Comparison of ENCODE assay signal across 16 cellular contexts in the genomic region with DNA sequence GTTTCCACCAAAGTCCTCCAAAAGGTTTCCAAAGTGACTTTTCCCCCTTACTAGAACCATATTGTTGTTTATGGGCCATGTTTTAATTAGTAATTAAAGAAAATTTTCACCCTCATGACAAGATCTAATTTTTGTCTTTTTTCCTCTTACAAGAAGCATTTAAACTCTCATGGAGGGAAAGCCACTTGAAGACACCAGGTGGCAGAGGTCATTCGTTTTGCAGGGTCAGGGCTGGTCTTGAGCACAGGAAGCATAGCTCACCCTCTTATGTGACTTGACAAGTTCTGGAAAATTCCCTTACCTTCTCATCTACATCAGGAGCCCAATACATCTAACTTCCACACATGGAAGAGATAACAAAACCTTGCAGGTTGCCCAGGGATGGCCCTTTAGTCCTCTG.
DNase-seq lines count a peak whose midpoint lies in the region; ATAC-seq, FAIRE-seq and TF ChIP-seq lines count a peak whose summit lies in the region.
"Had no signal": no experiment of that assay in that cellular context is flagged by ENCODE, and none has a peak within 500 bp of the region (broad histone marks: within the 10 kb centered on the region; RNA-seq: fewer than 3 reads in every experiment).

No MANE protein-coding gene starts in this region.

- no peak overlapping the region for H2BK20ac ChIP-seq in H1 (ENCODE audit: low read length)

- BruUV-seq in OCI-LY7 (replicated peaks; lab: Mats Ljungman, UMichigan) = no TSS peak

- no peak overlapping the region for H3K14ac ChIP-seq in H1 (ENCODE audit: insufficient read length)

- H3K9me3 Mint-ChIP-seq in GM23338 (no peaks in the 10 kb centered on the region), immature natural killer cell (peaks cover 0 to 3% (median 0%) of the 10 kb centered on the region in 6 donors)
- H3K9me3 Mint-ChIP-seq: CD8-positive, alpha-beta T cell; H9 had no signal

- no peak overlapping the region for H2BK120ac ChIP-seq in H1 (replicated peaks; ENCODE audit: low read depth, low read length)
- no peak overlapping the region for H2BK120ac ChIP-seq in mesendoderm (ENCODE audit: low read depth, low read length)

- H4K20me1 ChIP-seq in GM23338 (replicated peaks; ENCODE audit: insufficient read depth) = no peaks in the 10 kb centered on the region
- no peaks in the 10 kb centered on the region for H4K20me1 ChIP-seq in OCI-LY7 (ENCODE audit: insufficient read depth, low read length)
- H4K20me1 ChIP-seq in H1 (replicated peaks in 1 of 2; ENCODE audit: control insufficient read depth in 1 of 2, insufficient read depth in 2 of 2, low read length in 2 of 2) = no peaks in the 10 kb centered on the region

- H4K5ac ChIP-seq in H1 (ENCODE audit: insufficient read length, low read depth, low read length) (no peak overlapping the region), mesendoderm (ENCODE audit: low read length) (no peak overlapping the region)

- no peak for TF ChIP-seq POLR2A in H1 (IDR thresholded peaks at IDR 0.05; ENCODE audit: control extremely low read depth in 1 of 2, low read depth in 2 of 2, low read length in 2 of 2)

- H2BK12ac ChIP-seq in H1 (ENCODE audit: low read depth, low read length) = no peak overlapping the region

- peak; percentile 32 to 43; a peak in 3 of 4 replicates for TF ChIP-seq RAD21 in H1 (IDR thresholded peaks at IDR 0.05 in 1 of 2, conservative IDR thresholded peaks at IDR 0.05 in 1 of 2; ENCODE audit: low read depth in 2 of 2, low read length in 2 of 2)

- TF ChIP-seq EP300 in H1 (IDR thresholded peaks at IDR 0.05; ENCODE audit: borderline replicate concordance in 1 of 2, low read depth in 2 of 2, low read length in 2 of 2) = no peak

- H4K91ac ChIP-seq in H1 (replicated peaks; ENCODE audit: insufficient read length, low read length) = no peak overlapping the region

- H3K27me3 Mint-ChIP-seq in GM23338 (ENCODE audit: insufficient read depth, low read depth, poor library complexity) (peaks cover 3% of the 10 kb centered on the region), immature natural killer cell (ENCODE audit: low read depth in 3 of 3) (peaks cover 0 to 5% (median 2%) of the 10 kb centered on the region in 3 donors)

- H2AK5ac ChIP-seq in H1 (ENCODE audit: low read depth, low read length) (no peak overlapping the region), mesendoderm (ENCODE audit: low read length) (no peak overlapping the region)

- H3K23me2 ChIP-seq in H1 (ENCODE audit: low read depth, low read length) = no peaks in the 10 kb centered on the region; the same call in 1 of the 2 replicates

- no peaks in the 10 kb centered on the region for H3K79me2 ChIP-seq in GM23338 (replicated peaks; ENCODE audit: insufficient read depth)
- H3K79me2 ChIP-seq in OCI-LY7 (ENCODE audit: insufficient read depth, low read depth, low read length) = no peaks in the 10 kb centered on the region
- no peaks in the 10 kb centered on the region for H3K79me2 ChIP-seq in H1 (ENCODE audit: control insufficient read depth in 1 of 2, insufficient read depth in 2 of 2, low read length in 2 of 2)
- no peaks in the 10 kb centered on the region for H3K79me2 ChIP-seq in mesendoderm (ENCODE audit: control insufficient read depth, insufficient read depth, low read length)

- H3K9ac ChIP-seq in H1 (replicated peaks in 1 of 4; ENCODE audit: extremely low read depth in 1 of 4, low read depth in 3 of 4, low read length in 3 of 4) (no peak overlapping the region), mesendoderm (ENCODE audit: low read length) (no peak overlapping the region)
- H3K9ac ChIP-seq: BLaER1 treated with 17β-estradiol and CSF1 and Interleukin-3, amounts not matched to agents 10 nM and 100 nM had no signal

- H3K23ac ChIP-seq in H1 (ENCODE audit: insufficient read length) (no peak overlapping the region), mesendoderm (ENCODE audit: low read length) (no peak overlapping the region)

- DNase-seq in GM23338 (ENCODE audit: low spot score) (peak; percentile 28), OCI-LY7 (ENCODE audit: low spot score) (peak; percentile 39), H1 (ENCODE audit: low read depth in 1 of 2, low spot score in 2 of 2) (no peak), mesendoderm (peak; percentile 67), immature natural killer cell (no peak)
- no peak for DNase-seq in stimulated activated CD4-positive, alpha-beta T cell treated with anti-CD3 and anti-CD28 coated beads, Interleukin-4, amount 100 ng/mL, for 1 hour
- DNase-seq in stimulated activated CD4-positive, alpha-beta T cell treated with anti-CD3 and anti-CD28 coated beads, Interleukin-2, amount 100 ng/mL, for 24 hours = no peak
- DNase-seq: Calu3; CD8-positive, alpha-beta T cell; DMS79 treated with DMSO at 0.1 percent for 48 hours; GOT3; H9 had no signal

- intact Hi-C loops in OCI-LY7 (cut with micrococcal nuclease; ENCODE audit: unreplicated experiment) = loop anchor here (5.0 kb wide), 1 partner anchor 76 kb away; no protein-coding TSS in a partner anchor

- H3K9me3 ChIP-seq in OCI-LY7 (ENCODE audit: low read length) = no peaks in the 10 kb centered on the region
- H3K9me3 ChIP-seq in H1 (ENCODE audit: insufficient read depth in 2 of 2, low read depth in 1 of 2, low read length in 1 of 2) = no peaks in the 10 kb centered on the region
- H3K9me3 ChIP-seq: BLaER1 treated with 17β-estradiol and CSF1 and Interleukin-3, amounts not matched to agents 10 nM and 100 nM had no signal

- 67% methylated on average over 1 of the region's 1 CpG; no CpG with 5 or more reads in 1 of the 2 experiments for WGBS in H1 (ENCODE audit: extremely low coverage in 1 of 2, insufficient coverage in 1 of 2, insufficient read length in 1 of 2, insufficient replicate concordance in 2 of 2, low coverage in 1 of 2, low lambda C conversion rate in 2 of 2, missing lambda C conversion rate in 1 of 2), 2 experiments
- no CpG with 5 or more reads among the region's 1 CpG for whole genome bisulfite sequencing in mesendoderm (ENCODE audit: extremely low coverage, insufficient coverage, low lambda C conversion rate)

- H3K36me3 Mint-ChIP-seq in GM23338 (ENCODE audit: low read depth) (no peaks in the 10 kb centered on the region), immature natural killer cell (no peaks in the 10 kb centered on the region)
- H3K36me3 Mint-ChIP-seq: CD8-positive, alpha-beta T cell had no signal

- H3K4me3 ChIP-seq in GM23338 (no peak overlapping the region), OCI-LY7 (ENCODE audit: low read depth, low read length, poor library complexity, severe bottlenecking) (no peak overlapping the region), H1 (ENCODE audit: extremely low read depth in 1 of 4, insufficient read depth in 2 of 4, low read depth in 3 of 4, low read length in 4 of 4) (no peak overlapping the region), mesendoderm (ENCODE audit: low read length) (no peak overlapping the region)
- H3K4me3 ChIP-seq: BLaER1 treated with 17β-estradiol and CSF1 and Interleukin-3, amounts not matched to agents 10 nM and 100 nM had no signal

- H3K27ac Mint-ChIP-seq in GM23338 = peak overlapping the region; percentile 9
- no peak overlapping the region for H3K27ac Mint-ChIP-seq in immature natural killer cell
- H3K27ac Mint-ChIP-seq: B cell; CD8-positive, alpha-beta T cell; H9 had no signal

- H3K4me2 ChIP-seq in GM23338 (no peak overlapping the region), OCI-LY7 (ENCODE audit: low read length) (no peak overlapping the region), H1 (ENCODE audit: insufficient read depth in 1 of 2, low read depth in 2 of 2, low read length in 2 of 2) (no peak overlapping the region), mesendoderm (ENCODE audit: low read length) (no peak overlapping the region)
- H3K4me2 ChIP-seq: BLaER1 treated with 17β-estradiol and CSF1 and Interleukin-3, amounts not matched to agents 10 nM and 100 nM had no signal

- H3K4ac ChIP-seq in H1 (replicated peaks; ENCODE audit: insufficient read length, low read depth, low read length) (no peak overlapping the region), mesendoderm (ENCODE audit: low read depth, low read length) (no peak overlapping the region)

- peaks cover 10% of the 10 kb centered on the region; the same call in 2 of the 3 replicates for H3K4me1 Mint-ChIP-seq in GM23338
- no peaks in the 10 kb centered on the region for H3K4me1 Mint-ChIP-seq in immature natural killer cell
- H3K4me1 Mint-ChIP-seq: B cell had no signal

- CTCF ChIA-PET in OCI-LY7 (lab: Charles Lee; ENCODE audit: unreplicated experiment) (no interaction called here), H1 (lab: Charles Lee; ENCODE audit: partially characterized antibody) (interaction anchor here (1.0 to 1.9 kb wide), 3 partner anchors 38 to 114 kb away, joined by 3 to 6 read pairs (median 5); no protein-coding TSS in a partner anchor)

- POLR2A ChIA-PET in OCI-LY7 (lab: Charles Lee) = no interaction called here
- POLR2A ChIA-PET in H1 (lab: Charles Lee; ENCODE audit: partially characterized antibody) = no interaction called here

- TF ChIP-seq CTCF in GM23338 (conservative IDR thresholded peaks at IDR 0.05; ENCODE audit: low read depth in 2 of 2) (peak; percentile 23 to 48; a peak in 3 of 4 replicates), OCI-LY7 (conservative IDR thresholded peaks at IDR 0.05; ENCODE audit: low read length) (peak; percentile 56), H1 (IDR thresholded peaks at IDR 0.05; ENCODE audit: control extremely low read depth in 1 of 3, insufficient read depth in 1 of 3, low read depth in 1 of 3, low read length in 3 of 3) (peak in 2 of 3 experiments; percentile 11 to 14; a peak in 2 of 4 replicates)

- peak; percentile 35; the same call in 1 of the 3 replicates for ATAC-seq in GM23338
- ATAC-seq in HG02870 (IDR thresholded peaks at IDR 0.05; ENCODE audit: unreplicated experiment) = no peak
- ATAC-seq: CD8-positive, alpha-beta T cell had no signal

- H2BK15ac ChIP-seq in H1 (ENCODE audit: low read length) (no peak overlapping the region), mesendoderm (replicated peaks; ENCODE audit: low read depth) (no peak overlapping the region)

- H3K27me3 ChIP-seq in GM23338 (ENCODE audit: insufficient read depth) = no peaks in the 10 kb centered on the region
- H3K27me3 ChIP-seq in H1 (replicated peaks in 1 of 4; ENCODE audit: control insufficient read depth in 3 of 4, extremely low read depth in 1 of 4, insufficient read depth in 3 of 4, low read length in 3 of 4) = no peaks in the 10 kb centered on the region
- H3K27me3 ChIP-seq in mesendoderm (ENCODE audit: insufficient read depth, low read length, poor library complexity) = no peaks in the 10 kb centered on the region
- H3K27me3 ChIP-seq: BLaER1 treated with 17β-estradiol and CSF1 and Interleukin-3, amounts not matched to agents 10 nM and 100 nM had no signal

- H2BK5ac ChIP-seq in H1 (ENCODE audit: low read depth, low read length) (no peak overlapping the region), mesendoderm (ENCODE audit: low read length) (no peak overlapping the region)

- H3K56ac ChIP-seq in H1 (replicated peaks; ENCODE audit: insufficient read length, low read depth, low read length) (no peak overlapping the region), mesendoderm (ENCODE audit: low read length) (no peak overlapping the region)

- H3K27ac ChIP-seq in GM23338 (ENCODE audit: low read depth) = no peak overlapping the region
- no peak overlapping the region for H3K27ac ChIP-seq in OCI-LY7 (ENCODE audit: low read depth, low read length, poor library complexity, severe bottlenecking)
- no peak overlapping the region for H3K27ac ChIP-seq in H1 (ENCODE audit: low read depth, low read length)
- no peak overlapping the region for H3K27ac ChIP-seq in mesendoderm (ENCODE audit: low read depth, low read length)
- H3K27ac ChIP-seq: BLaER1 treated with 17β-estradiol and CSF1 and Interleukin-3, amounts not matched to agents 10 nM and 100 nM had no signal

- no peak for FAIRE-seq in H1 (lab: Jason Lieb, UNC)
- FAIRE-seq: GM12892 had no signal

- no peak overlapping the region for H2AFZ ChIP-seq in GM23338
- H2AFZ ChIP-seq in OCI-LY7 (ENCODE audit: low read length) = peak overlapping the region; percentile 46; the same call in 1 of the 2 replicates
- no peak overlapping the region for H2AFZ ChIP-seq in H1 (ENCODE audit: low read length)

- H3K4me3 Mint-ChIP-seq in GM23338 = no peak overlapping the region
- no peak overlapping the region for H3K4me3 Mint-ChIP-seq in immature natural killer cell
- H3K4me3 Mint-ChIP-seq: B cell; CD8-positive, alpha-beta T cell; H9 had no signal

- H3F3A ChIP-seq in GM23338 (replicated peaks; ENCODE audit: low read depth) = no peaks in the 10 kb centered on the region

- H3K36me3 ChIP-seq in GM23338 (ENCODE audit: insufficient read depth) (no peaks in the 10 kb centered on the region), OCI-LY7 (ENCODE audit: insufficient read depth, low read length) (no peaks in the 10 kb centered on the region), H1 (ENCODE audit: control insufficient read depth in 2 of 4, insufficient read depth in 4 of 4, low read length in 3 of 4) (no peaks in the 10 kb centered on the region), mesendoderm (ENCODE audit: control insufficient read depth, insufficient read depth, low read length) (no peaks in the 10 kb centered on the region)

- H3K18ac ChIP-seq in H1 (ENCODE audit: extremely low read depth, low read length) = no peak overlapping the region
- peak overlapping the region; percentile 87 for H3K18ac ChIP-seq in mesendoderm (ENCODE audit: low read length)

- H3K4me1 ChIP-seq in GM23338 (ENCODE audit: insufficient read depth) (peaks cover 4% of the 10 kb centered on the region; the same call in 1 of the 2 replicates), OCI-LY7 (ENCODE audit: insufficient read depth, low read length, poor library complexity, severe bottlenecking) (no peaks in the 10 kb centered on the region), H1 (replicated peaks in 1 of 4; ENCODE audit: control insufficient read depth in 3 of 4, insufficient read depth in 4 of 4, low read length in 3 of 4) (peaks cover 0 to 4% (median 0%) of the 10 kb centered on the region in 4 experiments; a peak in 2 of 7 replicates), mesendoderm (ENCODE audit: control insufficient read depth, low read depth, low read length) (peaks cover 2% of the 10 kb centered on the region)

- no peaks in the 10 kb centered on the region for H3K9me2 ChIP-seq in GM23338 (ENCODE audit: insufficient read depth)
- no peaks in the 10 kb centered on the region for H3K9me2 ChIP-seq in OCI-LY7 (ENCODE audit: insufficient read depth, low read length)

- no peak overlapping the region for H4K8ac ChIP-seq in H1 (ENCODE audit: extremely low read depth, insufficient read depth, low read length)
- H4K8ac ChIP-seq in mesendoderm (ENCODE audit: low read depth, low read length) = no peak overlapping the region

- no peaks in the 10 kb centered on the region for H3K79me1 ChIP-seq in H1 (ENCODE audit: low read depth, low read length)
- H3K79me1 ChIP-seq in mesendoderm (ENCODE audit: low read length) = no peaks in the 10 kb centered on the region

Comparison
In these comparisons a context has a peak if more than half of its experiments do, and no peak if none do; other contexts are left out.
1. DNase-seq: peak in GM23338 (single experiment), OCI-LY7 (single experiment) and mesendoderm (single experiment); none in H1 (0 of 2), immature natural killer cell (0 of 3), stimulated activated CD4-positive, alpha-beta T cell treated with anti-CD3 and anti-CD28 coated beads, Interleukin-4, amount 100 ng/mL, for 1 hour (single experiment) and stimulated activated CD4-positive, alpha-beta T cell treated with anti-CD3 and anti-CD28 coated beads, Interleukin-2, amount 100 ng/mL, for 24 hours (0 of 2).
2. Peak in every context shown above with its lines, with median percentiles within 50 percentile points of each other: CTCF ChIP-seq.